8 cellular contexts compared by ENCODE assay signal in genomic region chr7:65981965-65982792, GRCh38. TPM values are rescaled to one million over a fixed set of nuclear protein-coding genes. Genes with fewer than 3 reads are reported as not detected.
DNase-seq lines count a peak whose midpoint lies in the region; ATAC-seq and TF ChIP-seq lines count a peak whose summit lies in the region.

TSS of gene GUSB (minus strand) at chr7:65982213. CDS start at chr7:65982183, 30 bp downstream.

- H3K27me3 ChIP-seq in GM06990 (replicated peaks; ENCODE audit: control insufficient read depth, insufficient read depth, low read length): no peaks in the 10 kb centered on the region
- H3K27me3 ChIP-seq in gastroesophageal sphincter: no peaks in the 10 kb centered on the region
- H3K27me3 ChIP-seq in neutrophil: no peaks in the 10 kb centered on the region

- no peaks in the 10 kb centered on the region for H3K9me3 Mint-ChIP-seq in activated naive CD4-positive, alpha-beta T cell treated with anti-CD3 and anti-CD28 coated beads, Interleukin-2, amount 10 ng/mL, durations not matched to agents 7 days and 5 days

- H3K36me3 Mint-ChIP-seq in activated naive CD4-positive, alpha-beta T cell treated with anti-CD3 and anti-CD28 coated beads, Interleukin-2, amount 10 ng/mL, durations not matched to agents 7 days and 5 days: peaks cover 16% of the 10 kb centered on the region

- H3K27ac ChIP-seq in SK-N-MC: 0 out of 2 replicates have a peak within 1 kb of the TSS, but pooled peaks have one; percentile 50
- peak within 1 kb of the TSS; percentile 35 to 89 (median 84) for H3K27ac ChIP-seq in gastroesophageal sphincter
- peak within 1 kb of the TSS; percentile 86 for H3K27ac ChIP-seq in neutrophil

- peak; percentile 93 for DNase-seq in GM06990 (ENCODE audit: extremely low read depth, insufficient read length)
- peak; percentile 80 for DNase-seq in NCI-H1048 (lab: John Stamatoyannopoulos, UW)
- peak; percentile 35 for DNase-seq in SK-N-MC (ENCODE audit: low read depth, low spot score)
- DNase-seq in activated naive CD4-positive, alpha-beta T cell treated with anti-CD3 and anti-CD28 coated beads, Interleukin-2, amount 10 ng/mL, durations not matched to agents 7 days and 5 days: peak; percentile 92

- H3K4me1 Mint-ChIP-seq in activated naive CD4-positive, alpha-beta T cell treated with anti-CD3 and anti-CD28 coated beads, Interleukin-2, amount 10 ng/mL, durations not matched to agents 7 days and 5 days: peaks cover 20% of the 10 kb centered on the region

- H3K9ac ChIP-seq in SK-N-MC (ENCODE audit: insufficient read length): peak within 1 kb of the TSS; percentile 93

- TF ChIP-seq POLR2A in gastroesophageal sphincter (IDR thresholded peaks at IDR 0.05): peak; percentile 72 to 74

- no peak for TF ChIP-seq EP300 in gastroesophageal sphincter (IDR thresholded peaks at IDR 0.05)

- H3K27ac Mint-ChIP-seq in activated naive CD4-positive, alpha-beta T cell treated with anti-CD3 and anti-CD28 coated beads, Interleukin-2, amount 10 ng/mL, durations not matched to agents 7 days and 5 days: peak within 1 kb of the TSS; percentile 96

- H3K9me3 ChIP-seq in SK-N-MC (ENCODE audit: low read depth, low read length): no peaks in the 10 kb centered on the region
- no peaks in the 10 kb centered on the region for H3K9me3 ChIP-seq in gastroesophageal sphincter
- H3K9me3 ChIP-seq in neutrophil: no peaks in the 10 kb centered on the region

- H3K4me3 ChIP-seq in GM06990 (replicated peaks; ENCODE audit: low read depth, low read length) (peak within 1 kb of the TSS; percentile 85), SK-N-MC (peak within 1 kb of the TSS; percentile 97), gastroesophageal sphincter (peak within 1 kb of the TSS; percentile 69 to 94), neutrophil (ENCODE audit: low read depth in 1 of 2, low read length in 1 of 2) (peak within 1 kb of the TSS; percentile 85 to 99)

- H3K27me3 Mint-ChIP-seq in activated naive CD4-positive, alpha-beta T cell treated with anti-CD3 and anti-CD28 coated beads, Interleukin-2, amount 10 ng/mL, durations not matched to agents 7 days and 5 days: no peaks in the 10 kb centered on the region

- ATAC-seq in HG02571 (IDR thresholded peaks at IDR 0.05; ENCODE audit: unreplicated experiment): peak; percentile 84
- peak; percentile 97 for ATAC-seq in gastroesophageal sphincter

- peak within 1 kb of the TSS; percentile 90 for H3K4me3 Mint-ChIP-seq in activated naive CD4-positive, alpha-beta T cell treated with anti-CD3 and anti-CD28 coated beads, Interleukin-2, amount 10 ng/mL, durations not matched to agents 7 days and 5 days

- whole genome bisulfite sequencing in gastroesophageal sphincter (ENCODE audit: low coverage in 1 of 2), 2 donors: 0% methylated on average over 3 of the region's 62 CpGs; no CpG with 5 or more reads in 1 of the 2 donors

- H3K36me3 ChIP-seq in GM06990 (ENCODE audit: control insufficient read depth, insufficient read depth, low read length) (peaks cover 5% of the 10 kb centered on the region), SK-N-MC (ENCODE audit: insufficient read depth, low read length) (peaks cover 15% of the 10 kb centered on the region; the same call in 1 of the 2 replicates), gastroesophageal sphincter (peaks cover 0 to 34% of the 10 kb centered on the region in 2 donors), neutrophil (peaks cover 13% of the 10 kb centered on the region)

- H3K4me1 ChIP-seq in gastroesophageal sphincter (peaks cover 0 to 27% (median 13%) of the 10 kb centered on the region in 3 donors), neutrophil (ENCODE audit: control insufficient read depth in 1 of 2, insufficient read depth in 1 of 2, low read depth in 1 of 2, low read length in 1 of 2) (peaks cover 22 to 26% of the 10 kb centered on the region in 2 experiments)

- CTCF ChIA-PET in activated naive CD4-positive, alpha-beta T cell treated with anti-CD3 and anti-CD28 coated beads, Interleukin-2, amount 10 ng/mL, durations not matched to agents 7 days and 5 days (lab: Charles Lee): no interaction called here

- TF ChIP-seq CTCF in GM06990 (IDR thresholded peaks at IDR 0.05; ENCODE audit: insufficient read depth, low read length, poor library complexity, severe bottlenecking) (no peak), gastroesophageal sphincter (IDR thresholded peaks at IDR 0.05) (peak in 2 of 4 experiments; percentile 9 to 19), neutrophil (IDR thresholded peaks at IDR 0.05) (no peak), subcutaneous adipose tissue (IDR thresholded peaks at IDR 0.05; ENCODE audit: low read depth) (no peak)

RNA-seq across cellular contexts. Expression of gene GUSB, which starts in this region (rescaled TPM):
- total RNA-seq in gastroesophageal sphincter (10 to 100 TPM; 14.8 to 17.1 (median 15.9) TPM), subcutaneous adipose tissue (100 to 1,000 TPM in 1 of 4 donors, 10 to 100 TPM in 3; 34.1 to 104 (median 44.9) TPM)

Comparison
In these comparisons a context has a peak if more than half of its experiments do, and no peak if none do; other contexts are left out.
1. Peak in every context shown above with its lines: DNase-seq, ATAC-seq, H3K4me3 ChIP-seq and H3K27ac ChIP-seq.
2. DNase-seq: peak in every context shown above with its lines; median percentile 93 in GM06990; 92 in activated naive CD4-positive, alpha-beta T cell treated with anti-CD3 and anti-CD28 coated beads, Interleukin-2, amount 10 ng/mL, durations not matched to agents 7 days and 5 days; 80 in NCI-H1048; 35 in SK-N-MC.